9 cellular contexts compared by ENCODE assay signal in genomic region chr7:90178592-90179279, GRCh38. TPM values are rescaled to one million over a fixed set of nuclear protein-coding genes. Genes with fewer than 3 reads are reported as not detected.
DNase-seq lines count a peak whose midpoint lies in the region; ATAC-seq lines count a peak whose summit lies in the region.
"Had no signal": no experiment of that assay in that cellular context is flagged by ENCODE, and none has a peak within 500 bp of the region (broad histone marks: within the 10 kb centered on the region; RNA-seq: fewer than 3 reads in every experiment).

No MANE protein-coding gene starts in this region.

- no peak overlapping the region for H3K4me3 ChIP-seq in mesodermal cell (ENCODE audit: extremely low read depth, insufficient read depth, low read length, poor library complexity, severe bottlenecking)

- ATAC-seq in GM21367 (IDR thresholded peaks at IDR 0.05; ENCODE audit: unreplicated experiment) (peak; percentile 96), HG03521 (IDR thresholded peaks at IDR 0.05; ENCODE audit: unreplicated experiment) (peak; percentile 93)
- ATAC-seq in activated CD8-positive, alpha-beta T cell treated with anti-CD3 and anti-CD28 coated beads, Interleukin-2, amount 10 ng/mL, durations not matched to agents 7 days and 5 days: peak; percentile 53

- no peaks in the 10 kb centered on the region for H3K36me3 ChIP-seq in mesodermal cell (ENCODE audit: control insufficient read depth, insufficient read depth, low read length)

- peak; percentile 88 for DNase-seq in EL
- DNase-seq in activated CD8-positive, alpha-beta T cell treated with anti-CD3 and anti-CD28 coated beads, Interleukin-2, amount 10 ng/mL, durations not matched to agents 7 days and 5 days: peak; percentile 24
- DNase-seq in iPS-NIHi11 (ENCODE audit: low spot score): no peak
- DNase-seq in NCI-H1930 (lab: John Stamatoyannopoulos, UW): no peak
- DNase-seq in COLO829 (ENCODE audit: low spot score): no peak

- H3K27me3 Mint-ChIP-seq in activated CD8-positive, alpha-beta T cell treated with anti-CD3 and anti-CD28 coated beads, Interleukin-2, amount 10 ng/mL, durations not matched to agents 7 days and 5 days (ENCODE audit: low read depth): no peaks in the 10 kb centered on the region

- peak overlapping the region; percentile 27 for H3K27ac Mint-ChIP-seq in activated CD8-positive, alpha-beta T cell treated with anti-CD3 and anti-CD28 coated beads, Interleukin-2, amount 10 ng/mL, durations not matched to agents 7 days and 5 days

- H3K36me3 Mint-ChIP-seq in activated CD8-positive, alpha-beta T cell treated with anti-CD3 and anti-CD28 coated beads, Interleukin-2, amount 10 ng/mL, durations not matched to agents 7 days and 5 days (ENCODE audit: low read depth): peaks cover 3% of the 10 kb centered on the region

- peaks cover 9% of the 10 kb centered on the region for H3K9me3 ChIP-seq in mesodermal cell (ENCODE audit: control insufficient read depth, low read length)

- peaks cover 10% of the 10 kb centered on the region for H3K4me1 ChIP-seq in mesodermal cell (ENCODE audit: control insufficient read depth, insufficient read depth, low read length, poor library complexity, severe bottlenecking)

- H3K27ac ChIP-seq in mesodermal cell (ENCODE audit: low read depth, low read length, severe bottlenecking): peak overlapping the region; percentile 54

- peaks cover 12% of the 10 kb centered on the region for H3K9me3 Mint-ChIP-seq in activated CD8-positive, alpha-beta T cell treated with anti-CD3 and anti-CD28 coated beads, Interleukin-2, amount 10 ng/mL, durations not matched to agents 7 days and 5 days (ENCODE audit: insufficient read depth)

- no peak overlapping the region for H3K4me3 Mint-ChIP-seq in activated CD8-positive, alpha-beta T cell treated with anti-CD3 and anti-CD28 coated beads, Interleukin-2, amount 10 ng/mL, durations not matched to agents 7 days and 5 days

- POLR2A ChIA-PET in activated CD8-positive, alpha-beta T cell treated with anti-CD3 and anti-CD28 coated beads, Interleukin-2, amount 10 ng/mL, durations not matched to agents 7 days and 5 days (lab: Charles Lee): no interaction called here

- WGBS in mesodermal cell (ENCODE audit: insufficient coverage in 2 of 2), 2 experiments: 77 to 80% methylated on average over 2 to 3 of the region's 6 CpGs

- H3K4me1 Mint-ChIP-seq in activated CD8-positive, alpha-beta T cell treated with anti-CD3 and anti-CD28 coated beads, Interleukin-2, amount 10 ng/mL, durations not matched to agents 7 days and 5 days (ENCODE audit: low read depth): peaks cover 17% of the 10 kb centered on the region

- CTCF ChIA-PET in activated CD8-positive, alpha-beta T cell treated with anti-CD3 and anti-CD28 coated beads, Interleukin-2, amount 10 ng/mL, durations not matched to agents 7 days and 5 days (lab: Charles Lee): interaction anchor here (0.6 to 1.5 kb wide), 3 partner anchors 8 to 167 kb away, joined by 3 to 5 read pairs (median 3); no protein-coding TSS in a partner anchor

RNA-seq across cellular contexts. Expression of gene STEAP1, which starts 24.5 kb away (rescaled TPM):
- not detected for total RNA-seq in activated CD8-positive, alpha-beta T cell treated with anti-CD3 and anti-CD28 coated beads, Interleukin-2, amount 10 ng/mL, durations not matched to agents 7 days and 5 days
- 3.4 TPM for polyA plus RNA-seq in mesodermal cell (2013, experiment 1 of 2)
- 3.7 TPM for polyA plus RNA-seq in mesodermal cell (2013, experiment 2 of 2)
- polyA plus RNA-seq: neural cell had no signal

RNA-seq across cellular contexts. Expression of gene STEAP2, which starts 32.8 kb away (rescaled TPM):
- total RNA-seq in activated CD8-positive, alpha-beta T cell treated with anti-CD3 and anti-CD28 coated beads, Interleukin-2, amount 10 ng/mL, durations not matched to agents 7 days and 5 days: not detected
- polyA plus RNA-seq in mesodermal cell (2013, experiment 1 of 2): 0.52 TPM
- polyA plus RNA-seq in mesodermal cell (2013, experiment 2 of 2): 0.30 TPM

Comparison
In these comparisons a context has a peak if more than half of its experiments do, and no peak if none do; other contexts are left out.
1. DNase-seq: peak in EL (single experiment) and activated CD8-positive, alpha-beta T cell treated with anti-CD3 and anti-CD28 coated beads, Interleukin-2, amount 10 ng/mL, durations not matched to agents 7 days and 5 days (single experiment); none in iPS-NIHi11 (single experiment), NCI-H1930 (0 of 2) and COLO829 (single experiment).
2. Peak in every context shown above with its lines, with median percentiles within 50 percentile points of each other: ATAC-seq.